In the genomic region with DNA sequence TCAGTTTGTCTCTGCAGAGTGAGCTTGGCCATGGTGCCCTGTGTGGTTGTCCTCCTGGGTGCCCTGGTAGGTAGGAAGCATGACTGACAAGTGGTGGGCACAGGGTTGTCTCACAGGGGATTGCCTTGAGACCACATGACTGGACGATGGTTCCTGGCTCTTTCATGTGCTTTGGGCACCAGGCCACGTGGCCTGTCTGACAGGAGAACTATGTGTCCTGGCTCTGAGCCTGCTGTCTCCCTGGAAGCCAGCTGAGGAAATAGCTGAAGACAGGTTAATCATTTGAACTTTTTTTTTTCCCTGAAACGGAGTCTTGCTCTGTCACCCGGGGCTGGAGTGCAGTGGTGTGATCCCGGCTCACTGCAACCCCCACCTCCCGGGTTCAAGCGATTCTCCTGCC, we compare ENCODE assay signal across 12 cellular contexts.
DNase-seq lines count a peak whose midpoint lies in the region; ATAC-seq and TF ChIP-seq lines count a peak whose summit lies in the region.
"Had no signal": no experiment of that assay in that cellular context is flagged by ENCODE, and none has a peak within 500 bp of the region (broad histone marks: within the 10 kb centered on the region; RNA-seq: fewer than 3 reads in every experiment).

No MANE protein-coding gene starts in this region.

- H3K4me3 ChIP-seq in IMR-90 (ENCODE audit: insufficient read depth, low read depth, low read length) (no peak overlapping the region), astrocyte of the spinal cord (ENCODE audit: low read depth, low read length) (no peak overlapping the region), thyroid gland (replicated peaks in 1 of 3) (no peak overlapping the region)

- TF ChIP-seq RAD21 in IMR-90 (IDR thresholded peaks at IDR 0.05; ENCODE audit: low read length) = no peak

- intact Hi-C loops in IMR-90 (cut with micrococcal nuclease) = loop anchor here (10.0 kb wide), 1 partner anchor 212 kb away; no protein-coding TSS in a partner anchor
- intact Hi-C loops in thyroid gland (cut with DNase I) = no loop called here

- H4K20me1 ChIP-seq in IMR-90 (ENCODE audit: insufficient read depth, low read length) = no peaks in the 10 kb centered on the region

- TF ChIP-seq CTCF in IMR-90 (conservative IDR thresholded peaks at IDR 0.05; ENCODE audit: low read depth, low read length) = no peak
- no peak for TF ChIP-seq CTCF in astrocyte of the spinal cord (IDR thresholded peaks at IDR 0.05; ENCODE audit: low read depth, low read length)
- TF ChIP-seq CTCF in thyroid gland (IDR thresholded peaks at IDR 0.05) = no peak

- dilution Hi-C loops in IMR-90 (cut with HindIII; ENCODE audit: low sequenced_read_pairs, unreplicated experiment) = no loop called here

- H3K4ac ChIP-seq in IMR-90 (ENCODE audit: low read depth, low read length) = no peak overlapping the region

- no TSS peak for BruUV-seq in IMR-90 (replicated peaks; lab: Mats Ljungman, UMichigan)

- H3K9me1 ChIP-seq in IMR-90 (ENCODE audit: insufficient read depth, low read length) = peaks cover 3% of the 10 kb centered on the region; the same call in 1 of the 2 replicates

- CTCF ChIA-PET in IMR-90 (lab: Yijun Ruan, JAX) = interaction anchor here (0.6 to 1.8 kb wide), 3 partner anchors 12 to 215 kb away, joined by 3 to 5 read pairs (median 4); no protein-coding TSS in a partner anchor

- no peak overlapping the region for H3K4me2 ChIP-seq in IMR-90 (ENCODE audit: low read depth, low read length)

- in situ Hi-C loops in IMR-90 (cut with MboI; ENCODE audit: low sequenced_read_pairs) = loop anchor here (10.0 kb wide), 1 partner anchor 228 kb away; no protein-coding TSS in a partner anchor
- in situ Hi-C loops in astrocyte of the spinal cord (cut with HindIII; ENCODE audit: low sequenced_read_pairs) = no loop called here

- peaks cover 0 to 24% of the 10 kb centered on the region in 2 experiments; a peak in 3 of 4 replicates for H3K79me1 ChIP-seq in IMR-90 (ENCODE audit: low read depth in 1 of 2, low read length in 2 of 2)

- H3K18ac ChIP-seq in IMR-90 (ENCODE audit: low read depth, low read length) = no peak overlapping the region

- H3K36me3 ChIP-seq in IMR-90 (ENCODE audit: control insufficient read depth, insufficient read depth, low read length) (no peaks in the 10 kb centered on the region), thyroid gland (no peaks in the 10 kb centered on the region)

- H3K27ac ChIP-seq in IMR-90 (ENCODE audit: insufficient read depth, low read length) (no peak overlapping the region), thyroid gland (no peak overlapping the region)

- WGBS in IMR-90 (ENCODE audit: extremely low coverage in 2 of 2, insufficient read length in 1 of 2), 2 experiments = 37% methylated on average over 3 of the region's 7 CpGs; no CpG with 5 or more reads in 1 of the 2 experiments
- 20 to 24% methylated on average over 7 of the region's 7 CpGs for WGBS in thyroid gland, 2 donors

- H3K9me3 ChIP-seq in IMR-90 (ENCODE audit: control insufficient read depth, insufficient read depth, low read length) (no peaks in the 10 kb centered on the region), thyroid gland (no peaks in the 10 kb centered on the region)

- no peak overlapping the region for H2BK5ac ChIP-seq in IMR-90 (ENCODE audit: low read depth, low read length, poor library complexity, severe bottlenecking)

- ATAC-seq in IMR-90 (ENCODE audit: low read depth) (no peak), HG02759 (IDR thresholded peaks at IDR 0.05; ENCODE audit: unreplicated experiment) (no peak), HG03175 (IDR thresholded peaks at IDR 0.05; ENCODE audit: unreplicated experiment) (no peak)
- ATAC-seq: activated CD8-positive, alpha-beta memory T cell treated with anti-CD3 and anti-CD28 coated beads, Interleukin-2, amount 10 ng/mL, durations not matched to agents 7 days and 5 days had no signal

- H2BK120ac ChIP-seq in IMR-90 (ENCODE audit: low read depth, low read length) = no peak overlapping the region

- H3K4me1 ChIP-seq in IMR-90 (ENCODE audit: control insufficient read depth, insufficient read depth, low read length) (peaks cover 16% of the 10 kb centered on the region), thyroid gland (peaks cover 0 to 5% of the 10 kb centered on the region in 2 donors)

- no peak overlapping the region for H2AK9ac ChIP-seq in IMR-90 (replicated peaks; ENCODE audit: low read depth, low read length, poor library complexity)

- no peak overlapping the region for H3K23ac ChIP-seq in IMR-90 (ENCODE audit: low read depth, low read length)

- H3K27me3 ChIP-seq in IMR-90 (ENCODE audit: control insufficient read depth, insufficient read depth, low read length) = no peaks in the 10 kb centered on the region
- no peaks in the 10 kb centered on the region for H3K27me3 ChIP-seq in thyroid gland

- no peak overlapping the region for H3K9ac ChIP-seq in IMR-90 (ENCODE audit: low read depth, low read length)

- no peak overlapping the region for H3K56ac ChIP-seq in IMR-90 (ENCODE audit: extremely low read depth, insufficient read depth, low read length)

- peak overlapping the region; percentile 11; the same call in 1 of the 2 replicates for H2AK5ac ChIP-seq in IMR-90 (ENCODE audit: low read depth, low read length)

- H4K8ac ChIP-seq in IMR-90 (ENCODE audit: low read depth in 2 of 2, low read length in 2 of 2) = no peak overlapping the region

- DNase-seq in IMR-90 (peak; percentile 43), astrocyte of the spinal cord (ENCODE audit: low read depth, low spot score) (peak; percentile 47), iris pigment epithelial cell (ENCODE audit: low read depth) (peak; percentile 65), thyroid gland (peak; percentile 48 to 60), pons (ENCODE audit: low spot score) (no peak)
- DNase-seq: activated CD8-positive, alpha-beta memory T cell treated with anti-CD3 and anti-CD28 coated beads, Interleukin-2, amount 10 ng/mL, durations not matched to agents 7 days and 5 days; activated naive CD4-positive, alpha-beta T cell treated with anti-CD3 and anti-CD28 coated beads for 36 hours; CD4-positive, alpha-beta memory T cell; MV-4-11; NCI-H510A had no signal

- H4K5ac ChIP-seq in IMR-90 (ENCODE audit: low read depth, low read length) = no peak overlapping the region

- H4K91ac ChIP-seq in IMR-90 (ENCODE audit: insufficient read depth, low read depth, low read length) = no peak overlapping the region; the same call in 1 of the 2 replicates

- TF ChIP-seq POLR2A in IMR-90 (IDR thresholded peaks at IDR 0.05; ENCODE audit: low read depth, low read length) = no peak
- TF ChIP-seq POLR2A in thyroid gland (IDR thresholded peaks at IDR 0.05) = no peak

- POLR2A ChIA-PET in IMR-90 (lab: Charles Lee; ENCODE audit: unreplicated experiment) = no interaction called here

- H3K14ac ChIP-seq in IMR-90 (replicated peaks; ENCODE audit: low read depth, low read length) = no peak overlapping the region; the same call in 1 of the 2 replicates

- peak overlapping the region; percentile 64 for H2AFZ ChIP-seq in IMR-90 (replicated peaks; ENCODE audit: low read length, poor library complexity)

- peak overlapping the region; percentile 74; the same call in 1 of the 3 replicates for H2BK15ac ChIP-seq in IMR-90 (ENCODE audit: low read depth, low read length)

- no peak overlapping the region for H2BK20ac ChIP-seq in IMR-90 (ENCODE audit: low read depth, low read length)

TF ChIP-seq in IMR-90, 13 proteins besides CTCF, POLR2A, EP300 and RAD21:
- TF ChIP-seq, protein P1, sequence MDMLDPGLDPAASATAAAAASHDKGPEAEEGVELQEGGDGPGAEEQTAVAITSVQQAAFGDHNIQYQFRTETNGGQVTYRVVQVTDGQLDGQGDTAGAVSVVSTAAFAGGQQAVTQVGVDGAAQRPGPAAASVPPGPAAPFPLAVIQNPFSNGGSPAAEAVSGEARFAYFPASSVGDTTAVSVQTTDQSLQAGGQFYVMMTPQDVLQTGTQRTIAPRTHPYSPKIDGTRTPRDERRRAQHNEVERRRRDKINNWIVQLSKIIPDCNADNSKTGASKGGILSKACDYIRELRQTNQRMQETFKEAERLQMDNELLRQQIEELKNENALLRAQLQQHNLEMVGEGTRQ (IDR thresholded peaks at IDR 0.05; ENCODE audit: low read depth, low read length) = peak; percentile 73
- TF ChIP-seq MXI1 (IDR thresholded peaks at IDR 0.05; ENCODE audit: borderline replicate concordance, low read depth, low read length) (peak; percentile 84; the same call in 1 of the 2 replicates), BHLHE40 (IDR thresholded peaks at IDR 0.05; ENCODE audit: low read depth, low read length) (no peak)
